20 cellular contexts compared by ENCODE assay signal in genomic region chr1:171753685-171754380, GRCh38. TPM values are rescaled to one million over a fixed set of nuclear protein-coding genes. Genes with fewer than 3 reads are reported as not detected.
A peak's percentile ranks its signal among the peaks of the same experiment; 100 is the strongest.
DNase-seq lines count a peak whose midpoint lies in the region; ATAC-seq, FAIRE-seq and TF ChIP-seq lines count a peak whose summit lies in the region.
"Had no signal": no experiment of that assay in that cellular context is flagged by ENCODE, and none has a peak within 500 bp of the region (broad histone marks: within the 10 kb centered on the region; RNA-seq: fewer than 3 reads in every experiment).

No MANE protein-coding gene starts in this region.

- H3K9me1 ChIP-seq in keratinocyte (ENCODE audit: control insufficient read depth, extremely low read depth, insufficient read depth, low read length) = no peaks in the 10 kb centered on the region

- H3K9me3 ChIP-seq in GM12878 (replicated peaks; ENCODE audit: control insufficient read depth, insufficient read depth, low read length) (no peaks in the 10 kb centered on the region), keratinocyte (ENCODE audit: control insufficient read depth, low read depth, low read length) (no peaks in the 10 kb centered on the region)
- H3K9me3 ChIP-seq: mucosa of descending colon, right lobe of liver, transverse colon had no signal

- H3K27me3 ChIP-seq in GM12878 (replicated peaks in 1 of 2; ENCODE audit: control insufficient read depth in 2 of 2, insufficient read depth in 2 of 2, low read length in 1 of 2) = no peaks in the 10 kb centered on the region; a peak in 1 of 4 replicates
- H3K27me3 ChIP-seq in keratinocyte (ENCODE audit: control insufficient read depth, extremely low read depth, insufficient read depth, low read length) = no peaks in the 10 kb centered on the region
- H3K27me3 ChIP-seq in brain microvascular endothelial cell (replicated peaks) = no peaks in the 10 kb centered on the region
- H3K27me3 ChIP-seq: right lobe of liver, transverse colon had no signal

- TF ChIP-seq POLR2A in GM12878 (IDR thresholded peaks at IDR 0.05; ENCODE audit: low read depth, low read length) = no peak

- no peak for TF ChIP-seq RAD21 in GM12878 (IDR thresholded peaks at IDR 0.05; ENCODE audit: insufficient read depth, low read depth, low read length)

- TF ChIP-seq CTCF in GM12878 (IDR thresholded peaks at IDR 0.05 in 2 of 3, conservative IDR thresholded peaks at IDR 0.05 in 1 of 3; ENCODE audit: control insufficient read depth in 2 of 3, extremely low read depth in 1 of 3, insufficient read depth in 1 of 3, low read depth in 3 of 3, low read length in 3 of 3) (no peak), keratinocyte (optimal IDR thresholded peaks at IDR 0.05 in 1 of 3, IDR thresholded peaks at IDR 0.05 in 1 of 3, conservative IDR thresholded peaks at IDR 0.05 in 1 of 3; ENCODE audit: extremely low read depth in 1 of 3, insufficient read depth in 2 of 3, low read length in 3 of 3) (no peak), brain microvascular endothelial cell (IDR thresholded peaks at IDR 0.05; ENCODE audit: low read depth, low read length, missing control alignments) (no peak)

- FAIRE-seq in GM12878 (lab: Jason Lieb, UNC) (no peak), keratinocyte (lab: Jason Lieb, UNC) (no peak)
- FAIRE-seq: endothelial cell of umbilical vein had no signal

- ATAC-seq in GM12878 (no peak), GM21423 (IDR thresholded peaks at IDR 0.05; ENCODE audit: unreplicated experiment) (no peak), HG02885 (IDR thresholded peaks at IDR 0.05; ENCODE audit: poor library complexity, unreplicated experiment) (no peak)
- ATAC-seq: left lobe of liver, mucosa of descending colon, right lobe of liver had no signal

- BruUV-seq in GM12878 (replicated peaks; lab: Mats Ljungman, UMichigan) = no TSS peak

- H3K9ac ChIP-seq in GM12878 (ENCODE audit: control insufficient read depth, insufficient read depth, low read length) = no peak overlapping the region
- H3K9ac ChIP-seq in keratinocyte (ENCODE audit: control insufficient read depth, extremely low read depth, insufficient read depth, low read length) = peak overlapping the region; percentile 11

- intact Hi-C loops in GM12878 (cut with micrococcal nuclease; ENCODE audit: unreplicated experiment) = no loop called here

- H3K4me2 ChIP-seq in GM12878 (ENCODE audit: control insufficient read depth, insufficient read depth) (no peak overlapping the region), keratinocyte (ENCODE audit: control insufficient read depth, extremely low read depth, insufficient read depth, low read depth, low read length) (peak overlapping the region; percentile 64)

- H3K4me3 ChIP-seq in GM12878 (no peak overlapping the region), keratinocyte (ENCODE audit: control insufficient read depth in 2 of 3, extremely low read depth in 1 of 3, insufficient read depth in 2 of 3, low read depth in 1 of 3, low read length in 3 of 3) (peak overlapping the region in 2 of 3 experiments; percentile 29 to 33), brain microvascular endothelial cell (ENCODE audit: low read depth, low read length) (no peak overlapping the region)
- H3K4me3 ChIP-seq: mucosa of descending colon, right lobe of liver, transverse colon had no signal

- H3K4me1 ChIP-seq in GM12878 (ENCODE audit: control insufficient read depth, insufficient read depth, low read length) (no peaks in the 10 kb centered on the region), keratinocyte (ENCODE audit: control insufficient read depth, extremely low read depth, insufficient read depth, low read length) (peaks cover 30% of the 10 kb centered on the region)
- H3K4me1 ChIP-seq: right lobe of liver, transverse colon had no signal

- CTCF ChIA-PET in GM12878 (lab: Yijun Ruan, JAX) = interaction anchor here (1.6 kb wide), 1 partner anchor 11 kb away, joined by 9 read pairs; the partner anchor contains the start of gene VAMP4

- SMC1A ChIA-PET in GM12878 (lab: Charles Lee; ENCODE audit: uncharacterized antibody, unreplicated experiment) = interaction anchor here (0.8 kb wide), 1 partner anchor 10 kb away, joined by 3 read pairs; no protein-coding TSS in a partner anchor

- H3K27ac ChIP-seq in GM12878 (ENCODE audit: control insufficient read depth, insufficient read depth) (no peak overlapping the region), keratinocyte (ENCODE audit: control insufficient read depth, insufficient read depth, low read length) (peak overlapping the region; percentile 56), brain microvascular endothelial cell (no peak overlapping the region)
- H3K27ac ChIP-seq: 22Rv1, right lobe of liver, transverse colon had no signal

- DNase-seq in DMS 273 (lab: John Stamatoyannopoulos, UW; ENCODE audit: unreplicated experiment) (peak; percentile 38), DMS 273 treated with DMSO at 0.1 percent for 48 hours (lab: John Stamatoyannopoulos, UW) (no peak), GM12878 (ENCODE audit: low read depth, low spot score) (no peak), keratinocyte (ENCODE audit: low read depth, low spot score) (no peak), brain microvascular endothelial cell (no peak), nucleus accumbens (lab: John Stamatoyannopoulos, UW) (no peak)
- DNase-seq: activated naive CD4-positive, alpha-beta T cell treated with anti-CD3 and anti-CD28 coated beads, Interleukin-2, amount 50 U/mL, for 16 hours; activated T-cell treated with anti-CD3 and anti-CD28 coated beads, Interleukin-2, amount 50 U/mL, for 48 hours; cortex of kidney; mucosa of descending colon; NCI-H526; right lobe of liver; Right ventricle myocardium superior; stimulated activated naive CD4-positive, alpha-beta T cell; transverse colon had no signal

- 31% methylated on average over 4 of the region's 4 CpGs for WGBS in GM12878 (ENCODE audit: insufficient coverage, insufficient replicate concordance, low lambda C conversion rate, missing lambda C conversion rate)

- H2AFZ ChIP-seq in GM12878 (ENCODE audit: control insufficient read depth, low read depth, low read length) = 0 out of 2 replicates have a peak overlapping the region, but pooled peaks have one; percentile 4
- H2AFZ ChIP-seq in keratinocyte (ENCODE audit: control insufficient read depth, low read length) = peak overlapping the region; percentile 73

- POLR2A ChIA-PET in GM12878 (lab: Charles Lee) = no interaction called here

- no peaks in the 10 kb centered on the region for H3K79me2 ChIP-seq in GM12878 (ENCODE audit: control insufficient read depth, insufficient read depth, low read length)
- no peaks in the 10 kb centered on the region for H3K79me2 ChIP-seq in keratinocyte (ENCODE audit: control insufficient read depth, insufficient read depth, low read length)

- no peak for TF ChIP-seq EP300 in GM12878 (IDR thresholded peaks at IDR 0.05; ENCODE audit: borderline replicate concordance in 1 of 2, control insufficient read depth in 1 of 2, low read depth in 2 of 2, low read length in 2 of 2)

- RAD21 ChIA-PET in GM12878 (lab: Charles Lee; ENCODE audit: unreplicated experiment) = no interaction called here

- H3K36me3 ChIP-seq in GM12878 (ENCODE audit: control insufficient read depth in 2 of 2, insufficient read depth in 2 of 2, low read length in 1 of 2) (no peaks in the 10 kb centered on the region), keratinocyte (ENCODE audit: control insufficient read depth in 2 of 2, extremely low read depth in 1 of 2, insufficient read depth in 2 of 2, low read length in 2 of 2) (no peaks in the 10 kb centered on the region), brain microvascular endothelial cell (replicated peaks) (no peaks in the 10 kb centered on the region)
- H3K36me3 ChIP-seq: right lobe of liver, transverse colon had no signal

- no peaks in the 10 kb centered on the region for H4K20me1 ChIP-seq in GM12878 (ENCODE audit: control insufficient read depth, insufficient read depth)
- H4K20me1 ChIP-seq in keratinocyte (ENCODE audit: control insufficient read depth, extremely low read depth, insufficient read depth, low read length) = no peaks in the 10 kb centered on the region

- dilution Hi-C loops in keratinocyte (cut with MboI; ENCODE audit: extremely low pct_ligation_motif_present, low sequenced_read_pairs) = no loop called here

- in situ Hi-C loops in GM12878 (cut with MboI) = no loop called here
- in situ Hi-C loops in brain microvascular endothelial cell (cut with HindIII; ENCODE audit: low pct_ligation_motif_present, low sequenced_read_pairs) = no loop called here

RNA-seq across cellular contexts. Expression of gene VAMP4, which starts 12.0 kb away (rescaled TPM):
- total RNA-seq in GM12878 (2013; cell fraction: nucleolus; rRNA removed) = 8.2 and 8.6 TPM in 2 replicates
- total RNA-seq in GM12878 (2014; rRNA removed) = 1.5 and 2.8 TPM in 2 replicates
- 4.2 and 4.3 TPM in 2 replicates for total RNA-seq in GM12878 (2014; rRNA removed; fragmentation: Illumina TruSeq; extraction: Trizol)
- 3.4 and 4.6 TPM in 2 replicates for total RNA-seq in GM12878 (2021)
- 3.1 TPM for polyA plus RNA-seq in GM12878 (2011; ENCODE audit: low read depth)
- 6.3 and 13.7 TPM in 2 replicates for polyA plus RNA-seq in GM12878 (2011; rRNA removed)
- polyA plus RNA-seq in GM12878 (2011; cell fraction: cytosol; rRNA removed) = 1.8 and 1.9 TPM in 2 replicates
- 4.7 and 5.2 TPM in 2 replicates for polyA plus RNA-seq in GM12878 (2011; cell fraction: nucleus; rRNA removed)
- 5.3 and 6.6 TPM in 2 replicates for polyA plus RNA-seq in GM12878 (2012)
- 5.2 and 6.6 TPM in 2 replicates for polyA plus RNA-seq in GM12878 (2014; fragmentation: Illumina TruSeq; extraction: Trizol)
- 1 to 10 TPM in 1 of 2 experiments, under 1 TPM in 1; 0.90 to 1.5 TPM for polyA plus RNA-seq in GM12878 (2014; fragmentation: Nextera tagmentation; extraction: Ambion mirVana)
- 3.5 and 4.0 TPM in 2 replicates for polyA plus RNA-seq in GM12878 (2014; rRNA removed)
- 1 to 10 TPM; 4.3 to 7.9 TPM for polyA plus RNA-seq in GM12878 (2016; fragmentation: Nextera tagmentation; extraction: Ambion mirVana)
- polyA minus RNA-seq in GM12878 (2011; rRNA and poly(A)+ RNA removed) = 1.6 and 2.4 TPM in 2 replicates
- polyA minus RNA-seq in GM12878 (2011; cell fraction: cytosol; rRNA and poly(A)+ RNA removed) = 1.2 and 4.9 TPM in 2 replicates
- 1.6 and 2.4 TPM in 2 replicates for polyA minus RNA-seq in GM12878 (2011; cell fraction: nucleus; rRNA and poly(A)+ RNA removed)
- 6.5 to 12.7 TPM (median 8.2 TPM) in 3 replicates for polyA plus RNA-seq in keratinocyte
- polyA plus RNA-seq in keratinocyte (2011; ENCODE audit: low read depth) = 14.7 TPM
- 5.7 and 10.9 TPM in 2 replicates for polyA plus RNA-seq in keratinocyte (2011; cell fraction: cytosol; rRNA removed)
- 6.7 and 10.9 TPM in 2 replicates for polyA plus RNA-seq in keratinocyte (2011; cell fraction: nucleus; rRNA removed)
- polyA plus RNA-seq in keratinocyte (2012; ENCODE audit: low replicate concordance) = 9.0 and 15.3 TPM in 2 replicates
- 0.46 to 5.1 TPM (median 2.3 TPM) in 3 replicates for polyA minus RNA-seq in keratinocyte
- polyA minus RNA-seq in keratinocyte (2011; cell fraction: cytosol; rRNA and poly(A)+ RNA removed) = 4.8 TPM
- 2.4 and 3.8 TPM in 2 replicates for polyA minus RNA-seq in keratinocyte (2011; cell fraction: nucleus; rRNA and poly(A)+ RNA removed)

RNA-seq across cellular contexts. Expression of gene METTL13, which starts 27.6 kb away (rescaled TPM):
- total RNA-seq in GM12878 (2013; cell fraction: nucleolus; rRNA removed) = 22.6 and 28.0 TPM in 2 replicates
- 35.6 and 35.7 TPM in 2 replicates for total RNA-seq in GM12878 (2014; rRNA removed)
- 27.4 and 28.7 TPM in 2 replicates for total RNA-seq in GM12878 (2014; rRNA removed; fragmentation: Illumina TruSeq; extraction: Trizol)
- 34.8 and 37.1 TPM in 2 replicates for total RNA-seq in GM12878 (2021)
- polyA plus RNA-seq in GM12878 (2011; ENCODE audit: low read depth) = 21.0 TPM
- 43.9 and 47.2 TPM in 2 replicates for polyA plus RNA-seq in GM12878 (2011; rRNA removed)
- 47.5 and 48.1 TPM in 2 replicates for polyA plus RNA-seq in GM12878 (2011; cell fraction: cytosol; rRNA removed)
- polyA plus RNA-seq in GM12878 (2011; cell fraction: nucleus; rRNA removed) = 28.6 and 32.8 TPM in 2 replicates
- polyA plus RNA-seq in GM12878 (2012) = 22.9 and 25.6 TPM in 2 replicates
- 36.4 and 37.7 TPM in 2 replicates for polyA plus RNA-seq in GM12878 (2014; fragmentation: Illumina TruSeq; extraction: Trizol)
- polyA plus RNA-seq in GM12878 (2014; fragmentation: Nextera tagmentation; extraction: Ambion mirVana) = 10 to 100 TPM; 12.2 to 16.8 TPM
- polyA plus RNA-seq in GM12878 (2014; rRNA removed) = 32.0 and 34.3 TPM in 2 replicates
- 10 to 100 TPM; 34.3 to 38.3 TPM for polyA plus RNA-seq in GM12878 (2016; fragmentation: Nextera tagmentation; extraction: Ambion mirVana)
- polyA minus RNA-seq in GM12878 (2011; rRNA and poly(A)+ RNA removed) = 55.0 and 70.1 TPM in 2 replicates
- polyA minus RNA-seq in GM12878 (2011; cell fraction: cytosol; rRNA and poly(A)+ RNA removed) = 14.3 and 20.2 TPM in 2 replicates
- 18.7 and 30.4 TPM in 2 replicates for polyA minus RNA-seq in GM12878 (2011; cell fraction: nucleus; rRNA and poly(A)+ RNA removed)
- polyA plus RNA-seq in keratinocyte = 44.6 to 54.0 TPM (median 46.0 TPM) in 3 replicates
- 15.9 TPM for polyA plus RNA-seq in keratinocyte (2011; ENCODE audit: low read depth)
- polyA plus RNA-seq in keratinocyte (2011; cell fraction: cytosol; rRNA removed) = 40.5 and 48.9 TPM in 2 replicates
- polyA plus RNA-seq in keratinocyte (2011; cell fraction: nucleus; rRNA removed) = 75.0 and 77.2 TPM in 2 replicates
- 27.3 and 40.6 TPM in 2 replicates for polyA plus RNA-seq in keratinocyte (2012; ENCODE audit: low replicate concordance)
- 43.6 to 62.2 TPM (median 51.1 TPM) in 3 replicates for polyA minus RNA-seq in keratinocyte
- 31.8 TPM for polyA minus RNA-seq in keratinocyte (2011; cell fraction: cytosol; rRNA and poly(A)+ RNA removed)
- 30.0 and 38.9 TPM in 2 replicates for polyA minus RNA-seq in keratinocyte (2011; cell fraction: nucleus; rRNA and poly(A)+ RNA removed)

Comparison
In these comparisons a context has a peak if more than half of its experiments do, and no peak if none do; other contexts are left out.
1. H3K4me3 ChIP-seq: peak in keratinocyte (2 of 3); none in GM12878 (single experiment) and brain microvascular endothelial cell (single experiment).